1 cellular context compared by ENCODE assay signal in genomic region chr3:115204470-115204869, GRCh38.
TF ChIP-seq lines count a peak whose summit lies in the region.

No MANE protein-coding gene starts in this region.

TF ChIP-seq in HepG2, 621 proteins besides CTCF, POLR2A, EP300 and RAD21 (continued from another document):
- TF ChIP-seq, protein P1, sequence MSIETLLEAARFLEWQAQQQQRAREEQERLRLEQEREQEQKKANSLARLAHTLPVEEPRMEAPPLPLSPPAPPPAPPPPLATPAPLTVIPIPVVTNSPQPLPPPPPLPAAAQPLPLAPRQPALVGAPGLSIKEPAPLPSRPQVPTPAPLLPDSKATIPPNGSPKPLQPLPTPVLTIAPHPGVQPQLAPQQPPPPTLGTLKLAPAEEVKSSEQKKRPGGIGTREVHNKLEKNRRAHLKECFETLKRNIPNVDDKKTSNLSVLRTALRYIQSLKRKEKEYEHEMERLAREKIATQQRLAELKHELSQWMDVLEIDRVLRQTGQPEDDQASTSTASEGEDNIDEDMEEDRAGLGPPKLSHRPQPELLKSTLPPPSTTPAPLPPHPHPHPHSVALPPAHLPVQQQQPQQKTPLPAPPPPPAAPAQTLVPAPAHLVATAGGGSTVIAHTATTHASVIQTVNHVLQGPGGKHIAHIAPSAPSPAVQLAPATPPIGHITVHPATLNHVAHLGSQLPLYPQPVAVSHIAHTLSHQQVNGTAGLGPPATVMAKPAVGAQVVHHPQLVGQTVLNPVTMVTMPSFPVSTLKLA (IDR thresholded peaks at IDR 0.05) = no peak
- TF ChIP-seq TFAP4 (IDR thresholded peaks at IDR 0.05; ENCODE audit: borderline replicate concordance, low read depth) (no peak), NR1H2 (CRISPR knock-in tag; IDR thresholded peaks at IDR 0.05; ENCODE audit: borderline replicate concordance, low read depth) (no peak), ELF3 (CRISPR knock-in tag; IDR thresholded peaks at IDR 0.05) (peak; percentile 84)
